In the genomic region with DNA sequence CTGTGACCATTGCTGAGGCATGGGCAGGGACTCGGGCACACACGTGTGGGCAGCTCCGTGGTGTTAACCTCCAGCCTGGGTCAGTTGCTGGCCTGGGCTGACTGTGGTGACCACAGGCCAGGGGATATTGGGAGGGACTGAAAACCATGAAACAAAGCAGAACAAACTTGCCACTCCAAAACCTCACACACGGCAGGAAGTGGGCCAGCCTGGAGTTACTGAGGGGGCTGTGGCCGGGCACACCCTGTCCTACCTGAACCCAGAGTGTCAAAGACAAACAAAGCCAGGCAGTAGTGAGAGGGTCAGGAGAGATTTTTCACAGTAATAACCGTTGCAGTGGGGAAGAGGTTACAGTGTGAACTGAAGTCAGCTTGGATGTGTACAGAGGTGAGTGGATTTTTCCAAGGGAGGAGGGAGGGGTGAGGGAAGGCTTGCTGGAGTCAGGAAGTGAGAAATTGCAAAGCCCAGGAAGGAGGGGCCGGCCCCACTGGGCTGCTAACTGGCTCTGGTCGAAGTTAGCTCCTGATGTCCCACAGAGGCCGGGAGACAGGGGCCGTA, we compare ENCODE assay signal across 15 cellular contexts. TPM values are rescaled to one million over a fixed set of nuclear protein-coding genes. Genes with fewer than 3 reads are reported as not detected.
A peak's percentile ranks its signal among the peaks of the same experiment; 100 is the strongest.
DNase-seq lines count a peak whose midpoint lies in the region; ATAC-seq and TF ChIP-seq lines count a peak whose summit lies in the region.
"Had no signal": no experiment of that assay in that cellular context is flagged by ENCODE, and none has a peak within 500 bp of the region (broad histone marks: within the 10 kb centered on the region; RNA-seq: fewer than 3 reads in every experiment).

No MANE protein-coding gene starts in this region.

- H3K4me1 ChIP-seq in right cardiac atrium (ENCODE audit: control insufficient read depth, insufficient read depth, low read length) (peaks cover 3% of the 10 kb centered on the region), heart left ventricle (no peaks in the 10 kb centered on the region)
- H3K4me1 ChIP-seq: BE2C, HAP-1 had no signal

- intact Hi-C loops in right cardiac atrium (cut with DNase I) = no loop called here
- intact Hi-C loops in heart left ventricle (cut with DNase I) = no loop called here

- no peaks in the 10 kb centered on the region for H3K27me3 ChIP-seq in right cardiac atrium (ENCODE audit: control insufficient read depth, insufficient read depth)
- no peaks in the 10 kb centered on the region for H3K27me3 ChIP-seq in heart left ventricle
- H3K27me3 ChIP-seq: BE2C had no signal

- ATAC-seq in right cardiac atrium (peak; percentile 25 to 34), heart left ventricle (no peak), GM18505 (IDR thresholded peaks at IDR 0.05; ENCODE audit: unreplicated experiment) (no peak), GM21381 (IDR thresholded peaks at IDR 0.05; ENCODE audit: unreplicated experiment) (no peak)

- DNase-seq in right cardiac atrium (no peak), heart left ventricle (no peak), cardiac fibroblast (ENCODE audit: low read depth in 2 of 2) (peak; percentile 56 to 58), myocyte (ENCODE audit: low read depth) (peak; percentile 24), coronary artery (ENCODE audit: low spot score) (no peak), AG08396 (ENCODE audit: low spot score) (no peak)
- DNase-seq: BE2C, GF-D8, left cardiac atrium, NCI-H1092, NCI-H774, T-helper 1 cell had no signal

- TF ChIP-seq CTCF in heart left ventricle (IDR thresholded peaks at IDR 0.05) = no peak
- TF ChIP-seq CTCF in cardiac fibroblast (IDR thresholded peaks at IDR 0.05; ENCODE audit: low read depth, low read length) = no peak
- no peak for TF ChIP-seq CTCF in coronary artery (IDR thresholded peaks at IDR 0.05)

- no peaks in the 10 kb centered on the region for H3K36me3 ChIP-seq in heart left ventricle
- H3K36me3 ChIP-seq: BE2C, HAP-1 had no signal

- no peak overlapping the region for H3K27ac ChIP-seq in right cardiac atrium (ENCODE audit: low read length)
- no peak overlapping the region for H3K27ac ChIP-seq in heart left ventricle
- H3K27ac ChIP-seq in coronary artery = no peak overlapping the region

- TF ChIP-seq POLR2A in heart left ventricle (IDR thresholded peaks at IDR 0.05) (no peak), GM18505 (IDR thresholded peaks at IDR 0.05; ENCODE audit: borderline replicate concordance, extremely low read depth, insufficient read depth, insufficient read length) (no peak)

- 62% methylated on average over 10 of the region's 10 CpGs for WGBS in right cardiac atrium
- 56 to 75% (median 62%) methylated on average over 10 of the region's 10 CpGs for WGBS in heart left ventricle, 4 donors

- H3K9me3 ChIP-seq in right cardiac atrium (ENCODE audit: control insufficient read depth, low read length) (no peaks in the 10 kb centered on the region), heart left ventricle (no peaks in the 10 kb centered on the region)
- H3K9me3 ChIP-seq: BE2C, HAP-1 had no signal

- H3K4me3 ChIP-seq in right cardiac atrium (ENCODE audit: low read length) (no peak overlapping the region), heart left ventricle (no peak overlapping the region), cardiac fibroblast (replicated peaks in 1 of 2; ENCODE audit: low read depth in 2 of 2, low read length in 2 of 2) (no peak overlapping the region), coronary artery (no peak overlapping the region)
- H3K4me3 ChIP-seq: HAP-1 had no signal

RNA-seq across cellular contexts. Expression of a gene that starts 40.0 kb away (rescaled TPM):
- total RNA-seq in right cardiac atrium (1 to 10 TPM; 1.5 to 3.0 (median 1.8) TPM), heart left ventricle (1 to 10 TPM in 5 of 9 donors, under 1 TPM in 4; 0.55 to 3.3 (median 1.0) TPM), myocyte (0.62 and 1.2 TPM in 2 replicates)
- polyA plus RNA-seq in right cardiac atrium (0.95 TPM), heart left ventricle (1 to 10 TPM in 1 of 2 donors, under 1 TPM in 1; 0.53 to 2.0 TPM)
- polyA plus RNA-seq in myocyte (2012) = 97.7 TPM

Comparison
In these comparisons a context has a peak if more than half of its experiments do, and no peak if none do; other contexts are left out.
1. ATAC-seq: peak in right cardiac atrium (2 of 2); none in heart left ventricle (0 of 4), GM18505 (single experiment) and GM21381 (single experiment).
2. DNase-seq: peak in cardiac fibroblast (2 of 2) and myocyte (single experiment); none in right cardiac atrium (0 of 3), heart left ventricle (0 of 5), coronary artery (single experiment) and AG08396 (single experiment).